Comparison of ENCODE assay signal across 15 cellular contexts in genomic region chr22:19884954-19885751, GRCh38. TPM values are rescaled to one million over a fixed set of nuclear protein-coding genes. Genes with fewer than 3 reads are reported as not detected.
DNase-seq lines count a peak whose midpoint lies in the region; ATAC-seq, FAIRE-seq and TF ChIP-seq lines count a peak whose summit lies in the region.
"Had no signal": no experiment of that assay in that cellular context is flagged by ENCODE, and none has a peak within 500 bp of the region (broad histone marks: within the 10 kb centered on the region; RNA-seq: fewer than 3 reads in every experiment).

No MANE protein-coding gene starts in this region.

- CTCF ChIA-PET in activated CD4-positive, alpha-beta T cell treated with anti-CD3 and anti-CD28 coated beads, Interleukin-2, amount 10 ng/mL, durations not matched to agents 7 days and 5 days (lab: Charles Lee), result interaction anchor here (1.2 kb wide), 1 partner anchor 11 kb away, joined by 3 read pairs; no protein-coding TSS in a partner anchor

- H2AFZ ChIP-seq in DND-41 (ENCODE audit: low read depth, low read length) (no peak overlapping the region), osteoblast (ENCODE audit: low read length) (no peak overlapping the region)

- H3K4me2 ChIP-seq in DND-41 (ENCODE audit: insufficient read depth, low read length), result no peak overlapping the region
- H3K4me2 ChIP-seq in osteoblast (ENCODE audit: insufficient read depth, low read length), result no peak overlapping the region
- H3K4me2 ChIP-seq: smooth muscle cell had no signal

- no peaks in the 10 kb centered on the region for H3K27me3 ChIP-seq in DND-41 (ENCODE audit: insufficient read depth, low read length, poor library complexity)
- no peaks in the 10 kb centered on the region for H3K27me3 ChIP-seq in osteoblast (ENCODE audit: insufficient read depth, low read length)
- H3K27me3 ChIP-seq: suprapubic skin had no signal

- no peak for TF ChIP-seq CTCF in DND-41 (IDR thresholded peaks at IDR 0.05; ENCODE audit: borderline replicate concordance, extremely low read depth, low read length, poor library complexity, severe bottlenecking)
- TF ChIP-seq CTCF in osteoblast (IDR thresholded peaks at IDR 0.05; ENCODE audit: extremely low read depth, low read depth, low read length), result no peak

- no peaks in the 10 kb centered on the region for H3K9me3 ChIP-seq in DND-41 (ENCODE audit: insufficient read depth, low read length, severe bottlenecking)
- no peaks in the 10 kb centered on the region for H3K9me3 ChIP-seq in osteoblast (ENCODE audit: low read depth, low read length)
- H3K9me3 ChIP-seq: suprapubic skin had no signal

- H3K36me3 ChIP-seq in DND-41 (ENCODE audit: insufficient read depth, low read length), result no peaks in the 10 kb centered on the region
- peaks cover 4% of the 10 kb centered on the region for H3K36me3 ChIP-seq in osteoblast (ENCODE audit: insufficient read depth, low read length)
- H3K36me3 ChIP-seq: suprapubic skin had no signal

- no peak overlapping the region; the same call in 1 of the 2 replicates for H3K9ac ChIP-seq in DND-41 (ENCODE audit: low read depth, low read length)

- TF ChIP-seq POLR2A in H54 (IDR thresholded peaks at IDR 0.05; ENCODE audit: low read depth, low read length), result no peak

- POLR2A ChIA-PET in activated CD4-positive, alpha-beta T cell treated with anti-CD3 and anti-CD28 coated beads, Interleukin-2, amount 10 ng/mL, durations not matched to agents 7 days and 5 days (lab: Charles Lee), result no interaction called here
- POLR2A ChIA-PET in activated naive CD8-positive, alpha-beta T cell treated with anti-CD3 and anti-CD28 coated beads, Interleukin-2, amount 10 ng/mL, durations not matched to agents 7 days and 5 days (lab: Charles Lee), result interaction anchor here (3.4 kb wide), 1 partner anchor 29 kb away, joined by 17 read pairs; no protein-coding TSS in a partner anchor

- H3K27ac ChIP-seq in DND-41 (ENCODE audit: low read length) (peak overlapping the region; percentile 88), osteoblast (ENCODE audit: low read depth, low read length) (no peak overlapping the region)

- H3K4me1 ChIP-seq in DND-41 (ENCODE audit: insufficient read depth, low read length), result peaks cover 37% of the 10 kb centered on the region
- peaks cover 31% of the 10 kb centered on the region for H3K4me1 ChIP-seq in osteoblast (ENCODE audit: insufficient read depth, low read length)

- peak overlapping the region; percentile 80 for H3K27ac Mint-ChIP-seq in activated CD4-positive, alpha-beta T cell treated with anti-CD3 and anti-CD28 coated beads, Interleukin-2, amount 10 ng/mL, durations not matched to agents 7 days and 5 days
- no peak overlapping the region for H3K27ac Mint-ChIP-seq in activated CD4-positive, alpha-beta T cell treated with anti-CD3 and anti-CD28 coated beads, Interleukin-2, amount 10 ng/mL, durations not matched to agents 24 days and 14 days
- peak overlapping the region; percentile 81 for H3K27ac Mint-ChIP-seq in activated naive CD8-positive, alpha-beta T cell treated with anti-CD3 and anti-CD28 coated beads, Interleukin-2, amount 10 ng/mL, durations not matched to agents 7 days and 5 days

- no peak overlapping the region for H3K4me3 Mint-ChIP-seq in activated CD4-positive, alpha-beta T cell treated with anti-CD3 and anti-CD28 coated beads, Interleukin-2, amount 10 ng/mL, durations not matched to agents 7 days and 5 days
- H3K4me3 Mint-ChIP-seq in activated CD4-positive, alpha-beta T cell treated with anti-CD3 and anti-CD28 coated beads, Interleukin-2, amount 10 ng/mL, durations not matched to agents 24 days and 14 days, result no peak overlapping the region
- H3K4me3 Mint-ChIP-seq in activated naive CD8-positive, alpha-beta T cell treated with anti-CD3 and anti-CD28 coated beads, Interleukin-2, amount 10 ng/mL, durations not matched to agents 7 days and 5 days, result no peak overlapping the region

- H3K36me3 Mint-ChIP-seq in activated CD4-positive, alpha-beta T cell treated with anti-CD3 and anti-CD28 coated beads, Interleukin-2, amount 10 ng/mL, durations not matched to agents 7 days and 5 days (ENCODE audit: low read depth), result peaks cover 3% of the 10 kb centered on the region
- peaks cover 2% of the 10 kb centered on the region for H3K36me3 Mint-ChIP-seq in activated CD4-positive, alpha-beta T cell treated with anti-CD3 and anti-CD28 coated beads, Interleukin-2, amount 10 ng/mL, durations not matched to agents 24 days and 14 days (ENCODE audit: low read depth)
- peaks cover 2% of the 10 kb centered on the region for H3K36me3 Mint-ChIP-seq in activated naive CD8-positive, alpha-beta T cell treated with anti-CD3 and anti-CD28 coated beads, Interleukin-2, amount 10 ng/mL, durations not matched to agents 7 days and 5 days

- ATAC-seq in DND-41 (ENCODE audit: insufficient read depth, low read depth), result no peak
- no peak for ATAC-seq in activated naive CD8-positive, alpha-beta T cell treated with anti-CD3 and anti-CD28 coated beads, Interleukin-2, amount 10 ng/mL, durations not matched to agents 7 days and 5 days (ENCODE audit: low read depth)

- no peak for DNase-seq in activated CD4-positive, alpha-beta T cell treated with anti-CD3 and anti-CD28 coated beads, Interleukin-2, amount 10 ng/mL, durations not matched to agents 7 days and 5 days
- no peak for DNase-seq in activated CD4-positive, alpha-beta T cell treated with anti-CD3 and anti-CD28 coated beads, Interleukin-2, amount 10 ng/mL, durations not matched to agents 24 days and 14 days
- DNase-seq in DND-41 (no peak), osteoblast (ENCODE audit: insufficient read length, low spot score, missing footprints) (peak; percentile 53), H54 (ENCODE audit: insufficient read length, low spot score) (no peak), nucleus accumbens (lab: John Stamatoyannopoulos, UW) (no peak), NCI-H526 treated with DMSO at 0.1 percent for 48 hours (lab: John Stamatoyannopoulos, UW) (no peak)
- no peak for DNase-seq in activated naive CD8-positive, alpha-beta T cell treated with anti-CD3 and anti-CD28 coated beads, Interleukin-2, amount 10 ng/mL, durations not matched to agents 7 days and 5 days
- DNase-seq: activated CD4-positive, alpha-beta T cell treated with anti-CD3 and anti-CD28 coated beads for 1 hour; erythroblast; NCI-H345; T-helper 1 cell had no signal

- H3K4me1 Mint-ChIP-seq in activated CD4-positive, alpha-beta T cell treated with anti-CD3 and anti-CD28 coated beads, Interleukin-2, amount 10 ng/mL, durations not matched to agents 7 days and 5 days, result peaks cover 26% of the 10 kb centered on the region
- peaks cover 20% of the 10 kb centered on the region for H3K4me1 Mint-ChIP-seq in activated CD4-positive, alpha-beta T cell treated with anti-CD3 and anti-CD28 coated beads, Interleukin-2, amount 10 ng/mL, durations not matched to agents 24 days and 14 days
- peaks cover 15% of the 10 kb centered on the region for H3K4me1 Mint-ChIP-seq in activated naive CD8-positive, alpha-beta T cell treated with anti-CD3 and anti-CD28 coated beads, Interleukin-2, amount 10 ng/mL, durations not matched to agents 7 days and 5 days

- H3K27me3 Mint-ChIP-seq in activated CD4-positive, alpha-beta T cell treated with anti-CD3 and anti-CD28 coated beads, Interleukin-2, amount 10 ng/mL, durations not matched to agents 7 days and 5 days, result no peaks in the 10 kb centered on the region
- H3K27me3 Mint-ChIP-seq in activated CD4-positive, alpha-beta T cell treated with anti-CD3 and anti-CD28 coated beads, Interleukin-2, amount 10 ng/mL, durations not matched to agents 24 days and 14 days, result no peaks in the 10 kb centered on the region
- H3K27me3 Mint-ChIP-seq in activated naive CD8-positive, alpha-beta T cell treated with anti-CD3 and anti-CD28 coated beads, Interleukin-2, amount 10 ng/mL, durations not matched to agents 7 days and 5 days, result no peaks in the 10 kb centered on the region

- no peak overlapping the region for H3K4me3 ChIP-seq in DND-41 (ENCODE audit: low read depth in 1 of 2, low read length in 2 of 2)
- H3K4me3 ChIP-seq in osteoblast (ENCODE audit: insufficient read depth, low read length), result no peak overlapping the region
- H3K4me3 ChIP-seq: smooth muscle cell, suprapubic skin had no signal

- H3K9me3 Mint-ChIP-seq in activated CD4-positive, alpha-beta T cell treated with anti-CD3 and anti-CD28 coated beads, Interleukin-2, amount 10 ng/mL, durations not matched to agents 7 days and 5 days, result no peaks in the 10 kb centered on the region
- H3K9me3 Mint-ChIP-seq in activated CD4-positive, alpha-beta T cell treated with anti-CD3 and anti-CD28 coated beads, Interleukin-2, amount 10 ng/mL, durations not matched to agents 24 days and 14 days, result no peaks in the 10 kb centered on the region
- H3K9me3 Mint-ChIP-seq in activated naive CD8-positive, alpha-beta T cell treated with anti-CD3 and anti-CD28 coated beads, Interleukin-2, amount 10 ng/mL, durations not matched to agents 7 days and 5 days, result no peaks in the 10 kb centered on the region

- intact Hi-C loops in activated CD4-positive, alpha-beta T cell treated with anti-CD3 and anti-CD28 coated beads, Interleukin-2, amount 10 ng/mL, durations not matched to agents 24 days and 14 days (cut with micrococcal nuclease), result no loop called here

- no peaks in the 10 kb centered on the region for H4K20me1 ChIP-seq in DND-41 (ENCODE audit: insufficient read depth, low read length)
- no peaks in the 10 kb centered on the region for H4K20me1 ChIP-seq in osteoblast (ENCODE audit: insufficient read depth, low read length)

- 0 out of 2 replicates have a peak, but pooled peaks cover 2% of the 10 kb centered on the region for H3K79me2 ChIP-seq in DND-41 (ENCODE audit: insufficient read depth, low read length)
- peaks cover 6% of the 10 kb centered on the region for H3K79me2 ChIP-seq in osteoblast (ENCODE audit: insufficient read depth, low read length)

- no peak for FAIRE-seq in H54 (lab: Jason Lieb, UNC)
- FAIRE-seq: A204.1 had no signal

RNA-seq across cellular contexts. Expression of gene GNB1L, which starts 30.5 kb away (rescaled TPM):
- 1 to 10 TPM; 5.3 to 7.3 TPM for total RNA-seq in activated CD4-positive, alpha-beta T cell treated with anti-CD3 and anti-CD28 coated beads, Interleukin-2, amount 10 ng/mL, durations not matched to agents 7 days and 5 days
- 21.1 and 21.4 TPM in 2 replicates for total RNA-seq in activated CD4-positive, alpha-beta T cell treated with anti-CD3 and anti-CD28 coated beads, Interleukin-2, amount 10 ng/mL, durations not matched to agents 24 days and 14 days
- 10 to 100 TPM; 11.9 to 12.7 TPM for total RNA-seq in activated naive CD8-positive, alpha-beta T cell treated with anti-CD3 and anti-CD28 coated beads, Interleukin-2, amount 10 ng/mL, durations not matched to agents 7 days and 5 days
- 4.0 and 5.6 TPM in 2 replicates for total RNA-seq in osteoblast

RNA-seq across cellular contexts. Expression of gene RTL10, which starts 30.5 kb away (rescaled TPM):
- 10 to 100 TPM; 21.4 to 21.5 TPM for total RNA-seq in activated CD4-positive, alpha-beta T cell treated with anti-CD3 and anti-CD28 coated beads, Interleukin-2, amount 10 ng/mL, durations not matched to agents 7 days and 5 days
- 20.0 and 23.4 TPM in 2 replicates for total RNA-seq in activated CD4-positive, alpha-beta T cell treated with anti-CD3 and anti-CD28 coated beads, Interleukin-2, amount 10 ng/mL, durations not matched to agents 24 days and 14 days
- total RNA-seq in activated naive CD8-positive, alpha-beta T cell treated with anti-CD3 and anti-CD28 coated beads, Interleukin-2, amount 10 ng/mL, durations not matched to agents 7 days and 5 days, result 10 to 100 TPM; 18.4 to 18.9 TPM
- 10.3 and 11.9 TPM in 2 replicates for total RNA-seq in osteoblast

RNA-seq across cellular contexts. Expression of gene COMT, which starts 56.4 kb away (rescaled TPM):
- 10 to 100 TPM; 71.8 to 74.8 TPM for total RNA-seq in activated CD4-positive, alpha-beta T cell treated with anti-CD3 and anti-CD28 coated beads, Interleukin-2, amount 10 ng/mL, durations not matched to agents 7 days and 5 days
- total RNA-seq in activated CD4-positive, alpha-beta T cell treated with anti-CD3 and anti-CD28 coated beads, Interleukin-2, amount 10 ng/mL, durations not matched to agents 24 days and 14 days, result 104 and 110 TPM in 2 replicates
- total RNA-seq in activated naive CD8-positive, alpha-beta T cell treated with anti-CD3 and anti-CD28 coated beads, Interleukin-2, amount 10 ng/mL, durations not matched to agents 7 days and 5 days, result 10 to 100 TPM; 68.6 to 70.0 TPM
- 220 and 288 TPM in 2 replicates for total RNA-seq in osteoblast

RNA-seq across cellular contexts. Expression of gene TXNRD2, which starts 56.5 kb away (rescaled TPM):
- 10 to 100 TPM; 19.3 to 21.9 TPM for total RNA-seq in activated CD4-positive, alpha-beta T cell treated with anti-CD3 and anti-CD28 coated beads, Interleukin-2, amount 10 ng/mL, durations not matched to agents 7 days and 5 days
- 18.4 and 23.5 TPM in 2 replicates for total RNA-seq in activated CD4-positive, alpha-beta T cell treated with anti-CD3 and anti-CD28 coated beads, Interleukin-2, amount 10 ng/mL, durations not matched to agents 24 days and 14 days
- 10 to 100 TPM; 20.7 to 20.8 TPM for total RNA-seq in activated naive CD8-positive, alpha-beta T cell treated with anti-CD3 and anti-CD28 coated beads, Interleukin-2, amount 10 ng/mL, durations not matched to agents 7 days and 5 days
- total RNA-seq in osteoblast, result 19.5 and 21.5 TPM in 2 replicates
- total RNA-seq: smooth muscle cell had no signal
